In genomic region chr19:51259348-51260245, GRCh38 we compare ENCODE assay signal across 9 cellular contexts. TPM values are rescaled to one million over a fixed set of nuclear protein-coding genes. Genes with fewer than 3 reads are reported as not detected.
A peak's percentile ranks its signal among the peaks of the same experiment; 100 is the strongest.
DNase-seq lines count a peak whose midpoint lies in the region; ATAC-seq, FAIRE-seq and TF ChIP-seq lines count a peak whose summit lies in the region.
"Had no signal": no experiment of that assay in that cellular context is flagged by ENCODE, and none has a peak within 500 bp of the region (broad histone marks: within the 10 kb centered on the region; RNA-seq: fewer than 3 reads in every experiment).

No MANE protein-coding gene starts in this region.

- no peak overlapping the region for H3K27ac ChIP-seq in C4-2B
- no peak overlapping the region for H3K27ac ChIP-seq in Panc1 (ENCODE audit: low read length)
- H3K27ac ChIP-seq: ovary had no signal

- H3K27me3 Mint-ChIP-seq in activated T-helper 17 cell treated with anti-CD3 and anti-CD28 coated beads, Interleukin-2, amount 50 U/mL, for 72 hours = peaks cover 23% of the 10 kb centered on the region

- in situ Hi-C loops in Panc1 (cut with HindIII; ENCODE audit: low pct_unique_long_range_greater_than_20kb, low sequenced_read_pairs) = no loop called here

- TF ChIP-seq CTCF in C4-2B (conservative IDR thresholded peaks at IDR 0.05) = peak; percentile 96
- TF ChIP-seq CTCF in Panc1 (IDR thresholded peaks at IDR 0.05) = peak; percentile 81

- H3K4me1 ChIP-seq in Panc1 (ENCODE audit: control insufficient read depth, insufficient read depth, low read length) = no peaks in the 10 kb centered on the region

- peak; percentile 17 for DNase-seq in GM19239 (ENCODE audit: insufficient read length, low spot score)
- peak; percentile 20 for DNase-seq in Panc1 (ENCODE audit: low read depth, low spot score)
- peak in 30 of 58 donors; percentile 0 to 53 (median 4) for DNase-seq in anterior cingulate cortex (lab: John Stamatoyannopoulos, UW)
- peak; percentile 72 for DNase-seq in left kidney (ENCODE audit: low read depth, low spot score)
- peak; percentile 69 for DNase-seq in superior temporal gyrus (ENCODE audit: extremely low spot score)

- POLR2A ChIA-PET in Panc1 (lab: Charles Lee) = no interaction called here

- BruUV-seq in Panc1 (replicated peaks; lab: Mats Ljungman, UMichigan) = no TSS peak

- no peaks in the 10 kb centered on the region for H3K36me3 ChIP-seq in Panc1 (ENCODE audit: control insufficient read depth, insufficient read depth, low read length)
- H3K36me3 ChIP-seq: ovary had no signal

- peaks cover 5% of the 10 kb centered on the region for H3K27me3 ChIP-seq in Panc1 (ENCODE audit: control insufficient read depth, insufficient read depth, low read length)
- H3K27me3 ChIP-seq: ovary had no signal

- no peak overlapping the region for H3K4me3 ChIP-seq in Panc1 (ENCODE audit: low read depth in 2 of 2, low read length in 2 of 2)
- H3K4me3 ChIP-seq: ovary had no signal

- CTCF ChIA-PET in Panc1 (lab: Charles Lee) = interaction anchor here (0.6 kb wide), 1 partner anchor 19 kb away, joined by 6 read pairs; no protein-coding TSS in a partner anchor

- intact Hi-C loops in Panc1 (cut with micrococcal nuclease; ENCODE audit: unreplicated experiment) = loop anchor here (5.0 kb wide), 1 partner anchor 102 kb away; no protein-coding TSS in a partner anchor

- no peaks in the 10 kb centered on the region for H3K4me1 Mint-ChIP-seq in activated T-helper 17 cell treated with anti-CD3 and anti-CD28 coated beads, Interleukin-2, amount 50 U/mL, for 72 hours

- H3K9me3 Mint-ChIP-seq in activated T-helper 17 cell treated with anti-CD3 and anti-CD28 coated beads, Interleukin-2, amount 50 U/mL, for 72 hours = no peaks in the 10 kb centered on the region

- no peaks in the 10 kb centered on the region for H3K9me3 ChIP-seq in Panc1 (ENCODE audit: control insufficient read depth, insufficient read depth, low read depth, low read length)
- H3K9me3 ChIP-seq: ovary had no signal

- ATAC-seq in Panc1 (peak; percentile 76; the same call in 1 of the 2 replicates), GM21737 (IDR thresholded peaks at IDR 0.05; ENCODE audit: unreplicated experiment) (no peak)
- ATAC-seq in activated T-helper 17 cell treated with anti-CD3 and anti-CD28 coated beads, Interleukin-2, amount 50 U/mL, for 72 hours (replicated peaks) = no peak

- H3K36me3 Mint-ChIP-seq in activated T-helper 17 cell treated with anti-CD3 and anti-CD28 coated beads, Interleukin-2, amount 50 U/mL, for 72 hours (ENCODE audit: low read depth) = no peaks in the 10 kb centered on the region

- FAIRE-seq in GM19239 (lab: Jason Lieb, UNC) = peak; percentile 69

- no peak overlapping the region for H3K4me3 Mint-ChIP-seq in activated T-helper 17 cell treated with anti-CD3 and anti-CD28 coated beads, Interleukin-2, amount 50 U/mL, for 72 hours

- no peak overlapping the region for H3K27ac Mint-ChIP-seq in activated T-helper 17 cell treated with anti-CD3 and anti-CD28 coated beads, Interleukin-2, amount 50 U/mL, for 72 hours

RNA-seq across cellular contexts. Expression of gene SIGLECL1, which starts 8.7 kb away (rescaled TPM):
- not detected for total RNA-seq in Panc1 (2021; ENCODE audit: unreplicated experiment)
- polyA plus RNA-seq in Panc1 (2012; ENCODE audit: insufficient read length) = not detected
- under 1 TPM in 1 of 2 donors, not detected in 1; 0.30 TPM for total RNA-seq in activated T-helper 17 cell treated with anti-CD3 and anti-CD28 coated beads, Interleukin-2, amount 50 U/mL, for 72 hours
- total RNA-seq: ovary had no signal
- polyA plus RNA-seq: ovary had no signal

RNA-seq across cellular contexts. Expression of gene CD33, which starts 34.7 kb away (rescaled TPM):
- 0.13 TPM for total RNA-seq in Panc1 (2021; ENCODE audit: unreplicated experiment)
- not detected for polyA plus RNA-seq in Panc1 (2012; ENCODE audit: insufficient read length)
- 1 to 10 TPM in 1 of 2 donors, not detected in 1; 1.2 TPM for total RNA-seq in activated T-helper 17 cell treated with anti-CD3 and anti-CD28 coated beads, Interleukin-2, amount 50 U/mL, for 72 hours

RNA-seq across cellular contexts. Expression of gene IGLON5, which starts 51.8 kb away (rescaled TPM):
- total RNA-seq in Panc1 (2021; ENCODE audit: unreplicated experiment) = 0.13 TPM
- 0.34 TPM for polyA plus RNA-seq in Panc1 (2012; ENCODE audit: insufficient read length)
- under 1 TPM; 0.09 to 0.32 TPM for total RNA-seq in activated T-helper 17 cell treated with anti-CD3 and anti-CD28 coated beads, Interleukin-2, amount 50 U/mL, for 72 hours

Comparison
In these comparisons a context has a peak if more than half of its experiments do, and no peak if none do; other contexts are left out.
1. DNase-seq: peak in every context shown above with its lines; median percentile 72 in left kidney; 69 in superior temporal gyrus; 20 in Panc1; 17 in GM19239; 4 in anterior cingulate cortex.